9 cellular contexts compared by ENCODE assay signal in the genomic region with DNA sequence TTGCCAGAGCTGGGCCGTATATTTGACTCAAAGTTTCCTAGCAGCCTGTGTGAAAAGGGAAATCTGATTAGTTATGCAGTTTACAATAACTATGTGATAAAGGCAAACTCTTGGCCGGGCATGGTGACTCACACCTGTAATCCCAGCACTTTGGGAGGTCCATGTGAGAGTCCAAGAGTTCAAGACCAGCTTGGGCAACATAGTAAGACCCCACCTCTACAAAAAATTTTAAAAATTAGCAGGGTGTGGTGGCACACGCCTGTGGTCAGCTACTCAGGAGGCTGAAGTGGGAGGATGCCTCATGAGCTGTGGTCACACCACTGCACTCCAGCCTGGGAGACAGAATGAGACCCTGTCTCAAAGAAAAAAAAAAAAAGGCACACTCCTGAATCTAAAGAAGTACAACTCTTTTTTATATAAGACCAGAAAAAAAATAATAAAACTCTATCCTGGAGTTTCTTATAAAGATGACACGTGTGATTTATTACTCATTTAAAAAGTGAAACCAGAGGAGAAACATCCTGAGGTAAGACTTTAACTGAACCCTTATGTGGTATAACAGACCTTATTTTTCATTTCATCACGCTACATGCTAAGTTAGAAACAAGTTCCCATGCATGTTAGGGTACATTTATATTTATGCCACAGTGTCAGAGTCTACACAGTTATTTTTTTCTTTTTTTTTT. TPM values are rescaled to one million over a fixed set of nuclear protein-coding genes. Genes with fewer than 3 reads are reported as not detected.
DNase-seq lines count a peak whose midpoint lies in the region; ATAC-seq and TF ChIP-seq lines count a peak whose summit lies in the region.
"Had no signal": no experiment of that assay in that cellular context is flagged by ENCODE, and none has a peak within 500 bp of the region (broad histone marks: within the 10 kb centered on the region; RNA-seq: fewer than 3 reads in every experiment).

No MANE protein-coding gene starts in this region.

- H3K9me3 Mint-ChIP-seq in activated T-cell treated with anti-CD3 and anti-CD28 coated beads, Interleukin-2, amount 50 U/mL, for 24 hours: peaks cover 5% of the 10 kb centered on the region

- ATAC-seq in HG03565 (IDR thresholded peaks at IDR 0.05; ENCODE audit: unreplicated experiment): peak; percentile 36
- no peak for ATAC-seq in upper lobe of left lung (ENCODE audit: low FRiP score in 2 of 2)

- H3K36me3 Mint-ChIP-seq in activated T-cell treated with anti-CD3 and anti-CD28 coated beads, Interleukin-2, amount 50 U/mL, for 24 hours (ENCODE audit: low read depth): peaks cover 2% of the 10 kb centered on the region

- TF ChIP-seq EP300 in upper lobe of left lung (IDR thresholded peaks at IDR 0.05): no peak

- H3K27ac Mint-ChIP-seq in activated T-cell treated with anti-CD3 and anti-CD28 coated beads, Interleukin-2, amount 50 U/mL, for 24 hours: peak overlapping the region; percentile 95

- H3K4me1 ChIP-seq in upper lobe of left lung: peaks cover 7 to 13% (median 11%) of the 10 kb centered on the region in 4 donors

- H3K27me3 ChIP-seq in upper lobe of left lung: no peaks in the 10 kb centered on the region
- H3K27me3 ChIP-seq: BLaER1 had no signal

- no peak overlapping the region for H3K4me3 ChIP-seq in upper lobe of left lung
- H3K4me3 ChIP-seq: BLaER1 had no signal

- no peak for TF ChIP-seq CTCF in upper lobe of left lung (IDR thresholded peaks at IDR 0.05)

- H3K4me3 Mint-ChIP-seq in activated T-cell treated with anti-CD3 and anti-CD28 coated beads, Interleukin-2, amount 50 U/mL, for 24 hours: peak overlapping the region; percentile 56

- no peak overlapping the region for H3K27ac ChIP-seq in upper lobe of left lung
- H3K27ac ChIP-seq: BLaER1 had no signal

- H3K9me3 ChIP-seq in upper lobe of left lung: no peaks in the 10 kb centered on the region
- H3K9me3 ChIP-seq: BLaER1 had no signal

- H3K36me3 ChIP-seq in upper lobe of left lung: no peaks in the 10 kb centered on the region
- H3K36me3 ChIP-seq: BLaER1 had no signal

- H3K4me1 Mint-ChIP-seq in activated T-cell treated with anti-CD3 and anti-CD28 coated beads, Interleukin-2, amount 50 U/mL, for 24 hours (ENCODE audit: low read depth): peaks cover 60% of the 10 kb centered on the region

- peak; percentile 63 for DNase-seq in activated naive CD4-positive, alpha-beta T cell treated with Interleukin-2 at 50 U/mL for 16 hours
- no peak for DNase-seq in activated naive CD4-positive, alpha-beta T cell (lab: John Stamatoyannopoulos, UW)
- peak; percentile 72 for DNase-seq in activated T-cell treated with anti-CD3 and anti-CD28 coated beads, Interleukin-2, amount 50 U/mL, for 24 hours
- DNase-seq in stimulated activated CD4-positive, alpha-beta T cell treated with anti-CD3 and anti-CD28 coated beads, Interleukin-4, amount 100 ng/mL, for 4 hours: peak; percentile 35 to 76
- no peak for DNase-seq in upper lobe of left lung
- no peak for DNase-seq in NCI-H2029 (lab: John Stamatoyannopoulos, UW)
- no peak for DNase-seq in NCI-H187 (lab: John Stamatoyannopoulos, UW)

- WGBS in upper lobe of left lung, 2 donors: 73 to 74% methylated on average over 5 of the region's 5 CpGs

- no peaks in the 10 kb centered on the region for H3K27me3 Mint-ChIP-seq in activated T-cell treated with anti-CD3 and anti-CD28 coated beads, Interleukin-2, amount 50 U/mL, for 24 hours

- TF ChIP-seq POLR2A in upper lobe of left lung (IDR thresholded peaks at IDR 0.05): no peak

RNA-seq across cellular contexts. Expression of gene KCMF1, which starts 32.6 kb away (rescaled TPM):
- total RNA-seq in upper lobe of left lung: 10 to 100 TPM in 5 of 6 donors, 1 to 10 TPM in 1; 6.3 to 76.6 (median 47.8) TPM

RNA-seq across cellular contexts. Expression of gene TMSB10, which starts 32.9 kb away (rescaled TPM):
- 1,000 to 10,000 TPM; 1,275 to 5,234 (median 2,267) TPM for total RNA-seq in upper lobe of left lung

RNA-seq across cellular contexts. Expression of gene TRABD2A, which starts 57.5 kb away (rescaled TPM):
- 10 to 100 TPM in 1 of 6 donors, 1 to 10 TPM in 5; 2.0 to 22.0 (median 6.2) TPM for total RNA-seq in upper lobe of left lung

Comparison
In these comparisons a context has a peak if more than half of its experiments do, and no peak if none do; other contexts are left out.
1. DNase-seq: peak in activated naive CD4-positive, alpha-beta T cell treated with Interleukin-2 at 50 U/mL for 16 hours (single experiment), activated T-cell treated with anti-CD3 and anti-CD28 coated beads, Interleukin-2, amount 50 U/mL, for 24 hours (single experiment) and stimulated activated CD4-positive, alpha-beta T cell treated with anti-CD3 and anti-CD28 coated beads, Interleukin-4, amount 100 ng/mL, for 4 hours (2 of 2); none in activated naive CD4-positive, alpha-beta T cell (0 of 4), upper lobe of left lung (0 of 2), NCI-H2029 (single experiment) and NCI-H187 (0 of 2).